In genomic region chr10:29408847-29409240, GRCh38 we compare ENCODE assay signal across 8 cellular contexts.
DNase-seq lines count a peak whose midpoint lies in the region; ATAC-seq, FAIRE-seq and TF ChIP-seq lines count a peak whose summit lies in the region.

No MANE protein-coding gene starts in this region.

- DNase-seq in CD4-positive, alpha-beta memory T cell, result peak in 4 of 5 donors; percentile 0 to 25 (median 14)
- DNase-seq in K562 (ENCODE audit: extremely low read depth in 1 of 4, low spot score in 3 of 4) (peak in 1 of 4 experiments; percentile 14), naive B cell (no peak), OCI-M2 (lab: John Stamatoyannopoulos, UW; ENCODE audit: unreplicated experiment) (no peak), NCI-H345 (lab: John Stamatoyannopoulos, UW) (no peak), NK-92 (lab: John Stamatoyannopoulos, UW; ENCODE audit: unreplicated experiment) (no peak), COR-L47 (lab: John Stamatoyannopoulos, UW) (no peak)

- WGBS in K562 (ENCODE audit: insufficient coverage, low coverage, missing lambda C conversion rate), result 43% methylated on average over 2 of the region's 2 CpGs

- peaks cover 0 to 9% of the 10 kb centered on the region in 2 donors for H3K36me3 Mint-ChIP-seq in CD4-positive, alpha-beta memory T cell
- H3K36me3 Mint-ChIP-seq in naive B cell, result no peaks in the 10 kb centered on the region

- TF ChIP-seq CTCF in K562 (IDR thresholded peaks at IDR 0.05 in 2 of 3, conservative IDR thresholded peaks at IDR 0.05 in 1 of 3; ENCODE audit: insufficient read depth in 2 of 3, low read depth in 1 of 3, low read length in 3 of 3), result no peak

- intact Hi-C loops in CD4-positive, alpha-beta memory T cell (cut with micrococcal nuclease), result no loop called here
- intact Hi-C loops in K562 (cut with micrococcal nuclease), result no loop called here

- peak overlapping the region in 1 of 2 experiments; percentile 76; a peak in 2 of 4 replicates for H3K9ac ChIP-seq in K562 (ENCODE audit: insufficient read depth in 1 of 2, low read depth in 2 of 2, low read length in 2 of 2)

- peak overlapping the region; percentile 53 for H3K27ac ChIP-seq in CD4-positive, alpha-beta memory T cell (ENCODE audit: low read depth, low read length)
- H3K27ac ChIP-seq in K562 (ENCODE audit: extremely low read depth, low read depth, low read length), result peak overlapping the region; percentile 78

- no peaks in the 10 kb centered on the region for H3K9me3 ChIP-seq in CD4-positive, alpha-beta memory T cell (ENCODE audit: control insufficient read depth in 1 of 2, low read length in 2 of 2)
- H3K9me3 ChIP-seq in K562 (replicated peaks; ENCODE audit: control insufficient read depth, insufficient read depth, low read depth, low read length), result no peaks in the 10 kb centered on the region; the same call in 1 of the 2 replicates

- TSS peak; percentile 84 for BruUV-seq in K562 (replicated peaks; lab: Mats Ljungman, UMichigan)

- TF ChIP-seq RAD21 in K562 (CRISPR knock-in tag; conservative IDR thresholded peaks at IDR 0.05 in 1 of 2, IDR thresholded peaks at IDR 0.05 in 1 of 2), result no peak

- POLR2A ChIA-PET in CD4-positive, alpha-beta memory T cell (lab: Charles Lee; ENCODE audit: partially characterized antibody), result no interaction called here
- POLR2A ChIA-PET in K562 (lab: Yijun Ruan, JAX), result no interaction called here

- no peaks in the 10 kb centered on the region for H3K9me3 Mint-ChIP-seq in CD4-positive, alpha-beta memory T cell
- peaks cover 0 to 6% (median 0%) of the 10 kb centered on the region in 7 donors for H3K9me3 Mint-ChIP-seq in naive B cell

- in situ Hi-C loops in K562 (cut with MboI), result no loop called here

- peak overlapping the region; percentile 99 for H2AFZ ChIP-seq in K562 (ENCODE audit: low read depth, low read length)

- TF ChIP-seq EP300 in K562 (IDR thresholded peaks at IDR 0.05; ENCODE audit: low read length), result no peak

- no peak for FAIRE-seq in K562 (lab: Jason Lieb, UNC)

- CTCF ChIA-PET in CD4-positive, alpha-beta memory T cell (lab: Charles Lee; ENCODE audit: partially characterized antibody), result interaction anchor here (1.3 to 2.2 kb wide), 4 partner anchors 8 to 37 kb away, joined by 3 to 8 read pairs (median 4); no protein-coding TSS in a partner anchor
- CTCF ChIA-PET in K562 (lab: Yijun Ruan, JAX; ENCODE audit: low intra/inter-chr PET ratio), result no interaction called here

- H3K4me2 ChIP-seq in K562 (ENCODE audit: insufficient read depth, low read length), result peak overlapping the region; percentile 91

- H3K9me1 ChIP-seq in K562 (ENCODE audit: control insufficient read depth, insufficient read depth, low read length), result no peaks in the 10 kb centered on the region

- no peaks in the 10 kb centered on the region for H4K20me1 ChIP-seq in K562 (replicated peaks; ENCODE audit: control insufficient read depth, insufficient read depth, low read length)

- H3K4me3 Mint-ChIP-seq in CD4-positive, alpha-beta memory T cell, result peak overlapping the region; percentile 97 to 100 (median 99)
- H3K4me3 Mint-ChIP-seq in naive B cell, result peak overlapping the region; percentile 88 to 97 (median 95)

- no peak for TF ChIP-seq POLR2A in K562 (conservative IDR thresholded peaks at IDR 0.05)

- peaks cover 20 to 29% (median 24%) of the 10 kb centered on the region in 4 donors for H3K4me1 Mint-ChIP-seq in CD4-positive, alpha-beta memory T cell
- peaks cover 8 to 18% (median 9%) of the 10 kb centered on the region in 3 donors for H3K4me1 Mint-ChIP-seq in naive B cell

- H3K27me3 Mint-ChIP-seq in CD4-positive, alpha-beta memory T cell, result no peaks in the 10 kb centered on the region
- H3K27me3 Mint-ChIP-seq in naive B cell, result peaks cover 0 to 14% (median 4%) of the 10 kb centered on the region in 3 donors

- H3K27ac Mint-ChIP-seq in CD4-positive, alpha-beta memory T cell, result peak overlapping the region; percentile 82 to 97 (median 95)
- peak overlapping the region in 1 of 6 donors; percentile 87 for H3K27ac Mint-ChIP-seq in naive B cell

- H3K79me2 ChIP-seq in K562 (ENCODE audit: control insufficient read depth, insufficient read depth, low read length), result peaks cover 41% of the 10 kb centered on the region

- H3K4me3 ChIP-seq in CD4-positive, alpha-beta memory T cell (ENCODE audit: low read length in 2 of 2), result peak overlapping the region in 1 of 2 donors; percentile 51
- H3K4me3 ChIP-seq in K562, result peak overlapping the region; percentile 74

- H3K27me3 ChIP-seq in CD4-positive, alpha-beta memory T cell (ENCODE audit: insufficient read depth, low read length), result no peaks in the 10 kb centered on the region
- no peaks in the 10 kb centered on the region for H3K27me3 ChIP-seq in K562 (ENCODE audit: control insufficient read depth in 2 of 2, insufficient read depth in 2 of 2, low read length in 2 of 2)

- ATAC-seq in HG02642 (IDR thresholded peaks at IDR 0.05; ENCODE audit: poor library complexity, unreplicated experiment) (peak; percentile 4), K562 (no peak), naive B cell (ENCODE audit: low read depth in 2 of 2) (no peak)

- no peaks in the 10 kb centered on the region for H3K36me3 ChIP-seq in CD4-positive, alpha-beta memory T cell (ENCODE audit: insufficient read depth, low read length)
- H3K36me3 ChIP-seq in K562 (ENCODE audit: control insufficient read depth, insufficient read depth, low read length), result no peaks in the 10 kb centered on the region

- H3K4me1 ChIP-seq in CD4-positive, alpha-beta memory T cell (ENCODE audit: insufficient read depth, low read length), result peaks cover 20% of the 10 kb centered on the region
- peaks cover 15 to 18% of the 10 kb centered on the region in 2 experiments; a peak in 4 of 5 replicates for H3K4me1 ChIP-seq in K562 (replicated peaks in 1 of 2; ENCODE audit: control insufficient read depth in 2 of 2, insufficient read depth in 2 of 2, low read length in 2 of 2)

TF ChIP-seq in K562, 482 proteins besides CTCF, POLR2A, EP300 and RAD21:
- TF ChIP-seq ZKSCAN8 (CRISPR knock-in tag; IDR thresholded peaks at IDR 0.05) (no peak), SREBF1 (IDR thresholded peaks at IDR 0.05; ENCODE audit: borderline replicate concordance, low read depth, low read length) (no peak), KLF16 (IDR thresholded peaks at IDR 0.05) (no peak), TCFL5 (CRISPR knock-in tag; conservative IDR thresholded peaks at IDR 0.05) (0 out of 2 replicates have a peak, but pooled peaks have one; percentile 34), PPARD (CRISPR knock-in tag; IDR thresholded peaks at IDR 0.05) (no peak), LARP7 (IDR thresholded peaks at IDR 0.05) (no peak)

Comparison
In these comparisons a context has a peak if more than half of its experiments do, and no peak if none do; other contexts are left out.
1. DNase-seq: peak in CD4-positive, alpha-beta memory T cell (4 of 5); none in naive B cell (single experiment), OCI-M2 (single experiment), NCI-H345 (single experiment), NK-92 (single experiment) and COR-L47 (single experiment).